Comparison of ENCODE assay signal across 8 cellular contexts in the genomic region with DNA sequence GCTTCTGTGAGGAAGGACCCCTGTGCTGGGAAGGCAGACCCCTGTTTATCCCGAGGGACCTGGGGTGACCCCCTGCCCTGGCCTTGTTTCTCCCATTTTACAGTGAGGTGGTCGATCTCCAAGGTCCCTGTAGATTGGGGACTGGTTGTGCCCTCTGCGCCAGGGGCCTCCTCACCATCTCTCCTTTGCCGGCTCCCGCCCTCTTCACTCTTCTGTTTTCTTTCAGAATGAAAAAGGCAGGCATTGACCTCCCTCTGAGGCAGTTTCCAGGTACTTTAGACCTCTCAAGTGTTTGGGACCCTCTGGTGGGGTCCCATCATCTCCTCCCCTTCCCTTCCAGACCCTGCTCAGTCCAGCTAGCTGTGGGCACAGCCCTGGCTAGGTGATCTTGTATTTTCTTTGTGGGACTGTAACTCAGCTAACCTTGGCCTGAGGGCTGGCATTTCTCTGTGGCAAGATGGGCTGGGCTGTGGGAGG. TPM values are rescaled to one million over a fixed set of nuclear protein-coding genes. Genes with fewer than 3 reads are reported as not detected.
DNase-seq lines count a peak whose midpoint lies in the region; ATAC-seq, FAIRE-seq and TF ChIP-seq lines count a peak whose summit lies in the region.

No MANE protein-coding gene starts in this region.

- H3K4me3 Mint-ChIP-seq in IgD-negative memory B cell = peak overlapping the region; percentile 60 to 95 (median 76)

- TF ChIP-seq CTCF in A549 (IDR thresholded peaks at IDR 0.05) = no peak

- FAIRE-seq in A549 (lab: Jason Lieb, UNC) = no peak

- no peaks in the 10 kb centered on the region for H3K36me3 Mint-ChIP-seq in IgD-negative memory B cell

- peak overlapping the region; percentile 97 for H3K27ac ChIP-seq in A549
- peak overlapping the region; percentile 99 for H3K27ac ChIP-seq in cingulate gyrus (ENCODE audit: low read depth, low read length)
- peak overlapping the region; percentile 99 for H3K27ac ChIP-seq in muscle layer of duodenum (ENCODE audit: low read length)

- peaks cover 7% of the 10 kb centered on the region for H3K27me3 Mint-ChIP-seq in IgD-negative memory B cell

- no peak for TF ChIP-seq EP300 in A549 (IDR thresholded peaks at IDR 0.05)

- CTCF ChIA-PET in A549 (lab: Yijun Ruan, JAX) = interaction anchor here (1.4 to 17.9 kb wide), 4 partner anchors 10 to 179 kb away, joined by 3 to 137 read pairs (median 7); no protein-coding TSS in a partner anchor

- peaks cover 51% of the 10 kb centered on the region for H3K4me1 ChIP-seq in A549
- H3K4me1 ChIP-seq in muscle layer of duodenum (ENCODE audit: control insufficient read depth in 1 of 2, insufficient read depth in 2 of 2, low read length in 2 of 2) = peaks cover 38 to 77% of the 10 kb centered on the region in 2 donors

- no peaks in the 10 kb centered on the region for H3K9me3 Mint-ChIP-seq in IgD-negative memory B cell

- no peak for TF ChIP-seq POLR2A in A549 (IDR thresholded peaks at IDR 0.05; ENCODE audit: low read length)

- H3K4me3 ChIP-seq in A549 = peak overlapping the region; percentile 90
- H3K4me3 ChIP-seq in muscle layer of duodenum (ENCODE audit: low read depth in 1 of 2, low read length in 2 of 2) = peak overlapping the region; percentile 85 to 96

- POLR2A ChIA-PET in A549 (lab: Yijun Ruan, JAX) = interaction anchor here (1.3 to 1.6 kb wide), 3 partner anchors 11 to 40 kb away, joined by 3 to 24 read pairs (median 4); no protein-coding TSS in a partner anchor

- H3K4me1 Mint-ChIP-seq in IgD-negative memory B cell = peaks cover 5 to 14% (median 7%) of the 10 kb centered on the region in 3 donors

- peaks cover 15 to 50% of the 10 kb centered on the region in 2 donors for H3K36me3 ChIP-seq in muscle layer of duodenum (ENCODE audit: control insufficient read depth in 1 of 2, insufficient read depth in 2 of 2, low read length in 2 of 2)

- no peak for ATAC-seq in A549
- no peak for ATAC-seq in HG03095 (IDR thresholded peaks at IDR 0.05; ENCODE audit: unreplicated experiment)
- no peak for ATAC-seq in HG02642 (IDR thresholded peaks at IDR 0.05; ENCODE audit: poor library complexity, unreplicated experiment)

- no peaks in the 10 kb centered on the region for H3K27me3 ChIP-seq in muscle layer of duodenum (ENCODE audit: low read depth, low read length)

- no peak for DNase-seq in A549 (ENCODE audit: low read depth in 1 of 2, low spot score in 1 of 2)
- DNase-seq in NCI-H187 (lab: John Stamatoyannopoulos, UW) = no peak
- DNase-seq in NCI-H1105 treated with DMSO at 0.1 percent for 48 hours (lab: John Stamatoyannopoulos, UW) = no peak

- TF ChIP-seq RAD21 in A549 (conservative IDR thresholded peaks at IDR 0.05 in 1 of 2, IDR thresholded peaks at IDR 0.05 in 1 of 2) = no peak

- 46% methylated on average over 5 of the region's 5 CpGs for WGBS in A549 (ENCODE audit: missing lambda C conversion rate)

- peak overlapping the region in 2 of 3 donors; percentile 59 to 88 for H3K27ac Mint-ChIP-seq in IgD-negative memory B cell

- peak overlapping the region; percentile 96 for H3K4me2 ChIP-seq in A549

- H3K9me3 ChIP-seq in A549 = no peaks in the 10 kb centered on the region
- no peaks in the 10 kb centered on the region for H3K9me3 ChIP-seq in muscle layer of duodenum (ENCODE audit: control insufficient read depth in 1 of 2, low read length in 2 of 2)

TF ChIP-seq in A549, 52 proteins besides CTCF, POLR2A, EP300 and RAD21:
- TF ChIP-seq SREBF2 (IDR thresholded peaks at IDR 0.05) = no peak

RNA-seq across cellular contexts. Expression of gene SERPINH1, which starts 1.5 kb away (rescaled TPM):
- polyA plus RNA-seq in A549 (2011; rRNA removed) = 70.7 and 79.3 TPM in 2 replicates
- 113 and 144 TPM in 2 replicates for polyA plus RNA-seq in A549 (2012; cell fraction: cytosol; rRNA removed)
- 212 and 377 TPM in 2 replicates for polyA plus RNA-seq in A549 (2012; cell fraction: nucleus; rRNA removed)
- 151 to 162 TPM (median 151 TPM) in 3 replicates for polyA plus RNA-seq in A549 (2017; fragmentation: RNase III; extraction: RNeasy Plus Mini Kit Qiagen cat#74134 plus additional on column Dnase treatment)
- polyA minus RNA-seq in A549 (2011; rRNA and poly(A)+ RNA removed) = 48.4 and 51.1 TPM in 2 replicates
- 1.8 TPM for polyA plus RNA-seq in IgD-negative memory B cell

RNA-seq across cellular contexts. Expression of gene GDPD5, which starts 37.8 kb away (rescaled TPM):
- polyA plus RNA-seq in A549 (2011; rRNA removed) (3.9 and 4.7 TPM in 2 replicates), A549 (2017; fragmentation: RNase III; extraction: RNeasy Plus Mini Kit Qiagen cat#74134 plus additional on column Dnase treatment) (5.8 to 7.9 TPM (median 5.9 TPM) in 3 replicates), IgD-negative memory B cell (27.8 TPM)
- 4.5 and 7.7 TPM in 2 replicates for polyA plus RNA-seq in A549 (2012; cell fraction: cytosol; rRNA removed)
- 27.2 and 29.2 TPM in 2 replicates for polyA plus RNA-seq in A549 (2012; cell fraction: nucleus; rRNA removed)
- polyA minus RNA-seq in A549 (2011; rRNA and poly(A)+ RNA removed) = 8.3 and 14.5 TPM in 2 replicates

Comparison
In these comparisons a context has a peak if more than half of its experiments do, and no peak if none do; other contexts are left out.
1. RNA of gene SERPINH1, which starts 1.5 kb away (polyA plus RNA-seq): 70.7 to 377 TPM in A549; 1.8 TPM in IgD-negative memory B cell (single experiment); every median in the first group is over 10 times any median in the second.
2. Peak in every context shown above with its lines, with median percentiles within 50 percentile points of each other: H3K27ac ChIP-seq.